In the genomic region with DNA sequence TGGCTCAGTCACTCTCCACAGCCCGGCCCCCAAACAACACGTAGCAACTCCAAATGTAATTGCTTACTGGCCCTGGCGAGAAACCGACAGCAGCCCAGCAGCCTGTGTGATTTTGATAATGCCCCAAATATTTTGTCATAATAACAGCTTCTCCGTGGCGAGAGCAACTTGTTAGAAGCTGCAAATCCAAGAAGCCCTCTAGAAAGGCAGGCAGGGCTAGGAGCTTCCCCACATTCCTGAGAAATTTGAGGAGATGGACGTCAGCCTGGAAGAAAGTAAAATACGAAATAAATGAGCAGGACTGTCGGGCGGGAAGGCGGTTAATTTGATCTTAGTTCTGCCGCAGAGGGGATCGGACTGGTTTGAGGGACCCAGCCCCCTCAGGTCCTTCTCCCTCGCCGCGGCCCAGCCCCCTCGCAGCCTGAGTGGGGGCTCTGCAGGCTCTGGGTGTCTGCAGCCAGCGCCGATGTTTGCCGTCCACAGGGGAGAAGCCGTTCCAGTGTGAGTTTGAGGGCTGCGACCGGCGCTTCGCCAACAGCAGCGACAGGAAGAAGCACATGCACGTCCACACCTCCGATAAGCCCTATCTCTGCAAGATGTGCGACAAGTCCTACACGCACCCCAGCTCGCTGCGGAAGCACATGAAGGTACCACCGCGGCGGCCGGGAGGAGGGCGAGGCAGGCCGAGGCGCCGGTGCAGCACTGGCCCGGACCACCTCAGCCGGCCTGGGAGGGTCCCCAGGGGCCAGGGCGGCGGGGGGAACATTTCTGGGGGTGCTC, we compare ENCODE assay signal across 11 cellular contexts. TPM values are rescaled to one million over a fixed set of nuclear protein-coding genes. Genes with fewer than 3 reads are reported as not detected.
DNase-seq lines count a peak whose midpoint lies in the region; ATAC-seq and TF ChIP-seq lines count a peak whose summit lies in the region.
"Had no signal": no experiment of that assay in that cellular context is flagged by ENCODE, and none has a peak within 500 bp of the region (broad histone marks: within the 10 kb centered on the region; RNA-seq: fewer than 3 reads in every experiment).

No MANE protein-coding gene starts in this region.

- H3K36me3 Mint-ChIP-seq in naive thymus-derived CD4-positive, alpha-beta T cell = peaks cover 0 to 25% (median 3%) of the 10 kb centered on the region in 5 donors

- peaks cover 26 to 66% of the 10 kb centered on the region in 2 donors for H3K27me3 ChIP-seq in naive thymus-derived CD4-positive, alpha-beta T cell (ENCODE audit: control insufficient read depth in 2 of 2, insufficient read depth in 2 of 2, low read length in 2 of 2)

- CTCF ChIA-PET in naive thymus-derived CD4-positive, alpha-beta T cell (lab: Charles Lee) = interaction anchor here (0.9 kb wide), 1 partner anchor 328 kb away, joined by 3 read pairs; no protein-coding TSS in a partner anchor

- no peak overlapping the region for H3K27ac ChIP-seq in naive thymus-derived CD4-positive, alpha-beta T cell (ENCODE audit: low read depth, low read length)
- H3K27ac ChIP-seq: psoas muscle had no signal

- DNase-seq in NCI-H1105 treated with DMSO at 0.1 percent for 48 hours (lab: John Stamatoyannopoulos, UW) (peak; percentile 42), NCI-H1105 (lab: John Stamatoyannopoulos, UW) (no peak), NCI-H1092 (lab: John Stamatoyannopoulos, UW) (peak; percentile 37), astrocyte of the spinal cord (ENCODE audit: low read depth, low spot score) (peak; percentile 32)
- DNase-seq in naive thymus-derived CD4-positive, alpha-beta T cell = no peak
- no peak for DNase-seq in stimulated activated CD4-positive, alpha-beta T cell treated with anti-CD3 and anti-CD28 coated beads, Interleukin-4, amount 100 ng/mL, for 4 hours
- DNase-seq: ACHN, amygdala, psoas muscle had no signal

- POLR2A ChIA-PET in naive thymus-derived CD4-positive, alpha-beta T cell (lab: Charles Lee) = interaction anchor here (1.2 to 4.1 kb wide), 2 partner anchors 9 to 11 kb away, joined by 3 to 19 read pairs; no protein-coding TSS in a partner anchor

- H3K4me3 ChIP-seq in astrocyte of the spinal cord (ENCODE audit: low read depth, low read length) = peak overlapping the region; percentile 76
- no peak overlapping the region for H3K4me3 ChIP-seq in naive thymus-derived CD4-positive, alpha-beta T cell (ENCODE audit: low read length)
- H3K4me3 ChIP-seq: psoas muscle had no signal

- no peak for ATAC-seq in naive thymus-derived CD4-positive, alpha-beta T cell
- ATAC-seq in GM21515 (IDR thresholded peaks at IDR 0.05; ENCODE audit: unreplicated experiment) (no peak), GM21528 (IDR thresholded peaks at IDR 0.05; ENCODE audit: low FRiP score, unreplicated experiment) (no peak)
- ATAC-seq: psoas muscle had no signal

- H3K36me3 ChIP-seq in naive thymus-derived CD4-positive, alpha-beta T cell (ENCODE audit: control insufficient read depth in 2 of 3, insufficient read depth in 3 of 3, low read length in 3 of 3) = no peaks in the 10 kb centered on the region

- intact Hi-C loops in naive thymus-derived CD4-positive, alpha-beta T cell (cut with micrococcal nuclease) = loop anchor here (5.0 kb wide), 2 partner anchors 327 to 487 kb away; no protein-coding TSS in a partner anchor

- H3K27ac Mint-ChIP-seq in naive thymus-derived CD4-positive, alpha-beta T cell = peak overlapping the region; percentile 61 to 96 (median 86)

- H3K4me1 Mint-ChIP-seq in naive thymus-derived CD4-positive, alpha-beta T cell = peaks cover 4 to 37% (median 21%) of the 10 kb centered on the region in 7 donors

- peaks cover 0 to 57% (median 20%) of the 10 kb centered on the region in 11 donors for H3K9me3 Mint-ChIP-seq in naive thymus-derived CD4-positive, alpha-beta T cell

- peaks cover 44 to 69% (median 57%) of the 10 kb centered on the region in 5 donors for H3K27me3 Mint-ChIP-seq in naive thymus-derived CD4-positive, alpha-beta T cell

- peaks cover 6 to 17% of the 10 kb centered on the region in 2 donors for H3K4me1 ChIP-seq in naive thymus-derived CD4-positive, alpha-beta T cell (ENCODE audit: control insufficient read depth in 2 of 2, insufficient read depth in 2 of 2, low read length in 2 of 2)

- peaks cover 0 to 24% (median 6%) of the 10 kb centered on the region in 3 experiments for H3K9me3 ChIP-seq in naive thymus-derived CD4-positive, alpha-beta T cell (ENCODE audit: control insufficient read depth in 2 of 3, low read length in 3 of 3)
- H3K9me3 ChIP-seq: psoas muscle had no signal

- in situ Hi-C loops in astrocyte of the spinal cord (cut with HindIII; ENCODE audit: low sequenced_read_pairs) = no loop called here

- peak overlapping the region in 9 of 10 donors; percentile 21 to 79 (median 57) for H3K4me3 Mint-ChIP-seq in naive thymus-derived CD4-positive, alpha-beta T cell

- TF ChIP-seq CTCF in astrocyte of the spinal cord (IDR thresholded peaks at IDR 0.05; ENCODE audit: low read depth, low read length) = no peak

RNA-seq across cellular contexts. Expression of a gene that starts 3.1 kb away (rescaled TPM):
- total RNA-seq in naive thymus-derived CD4-positive, alpha-beta T cell = under 1 TPM in 1 of 5 experiments, not detected in 4; 0.51 TPM
- not detected for polyA plus RNA-seq in naive thymus-derived CD4-positive, alpha-beta T cell
- total RNA-seq: psoas muscle had no signal

RNA-seq across cellular contexts. Expression of a gene that starts 13.1 kb away (rescaled TPM):
- not detected for total RNA-seq in naive thymus-derived CD4-positive, alpha-beta T cell
- polyA plus RNA-seq in naive thymus-derived CD4-positive, alpha-beta T cell = not detected
- total RNA-seq: psoas muscle had no signal
- polyA plus RNA-seq: psoas muscle had no signal

Comparison
In these comparisons a context has a peak if more than half of its experiments do, and no peak if none do; other contexts are left out.
1. DNase-seq: peak in NCI-H1105 treated with DMSO at 0.1 percent for 48 hours (single experiment), NCI-H1092 (single experiment) and astrocyte of the spinal cord (single experiment); none in NCI-H1105 (single experiment), naive thymus-derived CD4-positive, alpha-beta T cell (0 of 9) and stimulated activated CD4-positive, alpha-beta T cell treated with anti-CD3 and anti-CD28 coated beads, Interleukin-4, amount 100 ng/mL, for 4 hours (0 of 2).